Comparison of ENCODE assay signal across 32 cellular contexts in genomic region chr20:48321271-48321670, GRCh38.
"Had no signal": no experiment of that assay in that cellular context is flagged by ENCODE, and none has a peak within 500 bp of the region (broad histone marks: within the 10 kb centered on the region; RNA-seq: fewer than 3 reads in every experiment).

No MANE protein-coding gene starts in this region.

- H3K4me1 ChIP-seq: neural progenitor cell, parathyroid adenoma, psoas muscle, right lobe of liver, spleen, upper lobe of right lung, uterus had no signal

- H3K4me2 ChIP-seq: neural progenitor cell had no signal

- H3K79me2 ChIP-seq: parathyroid adenoma had no signal

- ATAC-seq: natural killer cell; psoas muscle; right cardiac atrium; right lobe of liver; stimulated activated memory B cell treated with anti-CD40 and anti-IgM and Interleukin-4, amounts not matched to agents 10 μg/mL and 1 μg/mL and 100 μg/mL, for 72 hours; stimulated activated naive CD8-positive, alpha-beta T cell treated with anti-CD3 and anti-CD28 coated beads, Interleukin-15, amount 100 ng/mL, for 72 hours; stimulated activated naive CD8-positive, alpha-beta T cell treated with anti-CD3 and anti-CD28 coated beads, Interleukin-15, Interleukin-2, amounts not matched to agents 100 U/mL and 50 U/mL, for 24 hours; upper lobe of right lung had no signal

- H3K9me3 Mint-ChIP-seq: natural killer cell; nephron; neural progenitor cell; stimulated activated memory B cell treated with anti-CD40 and anti-IgM and Interleukin-4, amounts not matched to agents 10 μg/mL and 1 μg/mL and 100 μg/mL, for 72 hours; stimulated activated naive CD8-positive, alpha-beta T cell treated with anti-CD3 and anti-CD28 coated beads, Interleukin-15, amount 100 ng/mL, for 72 hours; type B pancreatic cell had no signal

- H2AFZ ChIP-seq: neural progenitor cell, parathyroid adenoma had no signal

- H3K36me3 Mint-ChIP-seq: natural killer cell; neural progenitor cell; stimulated activated memory B cell treated with anti-CD40 and anti-IgM and Interleukin-4, amounts not matched to agents 10 μg/mL and 1 μg/mL and 100 μg/mL, for 72 hours; type B pancreatic cell had no signal

- H3K27me3 ChIP-seq: neural progenitor cell, ovary, right lobe of liver, sigmoid colon, testis, transverse colon, upper lobe of right lung, uterus had no signal

- H3K4me3 Mint-ChIP-seq: natural killer cell; nephron; neural progenitor cell; stimulated activated memory B cell treated with anti-CD40 and anti-IgM and Interleukin-4, amounts not matched to agents 10 μg/mL and 1 μg/mL and 100 μg/mL, for 72 hours; stimulated activated naive CD8-positive, alpha-beta T cell treated with anti-CD3 and anti-CD28 coated beads, Interleukin-15, amount 100 ng/mL, for 72 hours; type B pancreatic cell had no signal

- H3K27ac Mint-ChIP-seq: natural killer cell; nephron; neural progenitor cell; progenitor cell of endocrine pancreas; stimulated activated memory B cell treated with anti-CD40 and anti-IgM and Interleukin-4, amounts not matched to agents 10 μg/mL and 1 μg/mL and 100 μg/mL, for 72 hours; stimulated activated naive CD8-positive, alpha-beta T cell treated with anti-CD3 and anti-CD28 coated beads, Interleukin-15, amount 100 ng/mL, for 72 hours; type B pancreatic cell had no signal

- H3K4me1 Mint-ChIP-seq: natural killer cell; stimulated activated naive CD8-positive, alpha-beta T cell treated with anti-CD3 and anti-CD28 coated beads, Interleukin-15, amount 100 ng/mL, for 72 hours had no signal

- H3K4me3 ChIP-seq: neural progenitor cell, ovary, psoas muscle, right lobe of liver, sigmoid colon, skin epidermis, smooth muscle cell, spleen, suprapubic skin, testis, tibial artery, transverse colon, upper lobe of right lung, uterus had no signal

- H3K9ac ChIP-seq: neural progenitor cell, parathyroid adenoma had no signal

- DNase-seq: natural killer cell; occipital lobe; ovary; posterior cingulate gyrus; psoas muscle; right cardiac atrium; right lobe of liver; sigmoid colon; spleen; stimulated activated CD4-positive, alpha-beta T cell treated with anti-CD3 and anti-CD28 coated beads, Interleukin-12 subunit alpha, Interleukin-12 subunit beta, amount 100 ng/mL, for 4 hours; stimulated activated CD4-positive, alpha-beta T cell treated with anti-CD3 and anti-CD28 coated beads, Interleukin-1b, Interleukin-23, amount 100 ng/mL, for 48 hours; stimulated activated CD4-positive, alpha-beta T cell treated with anti-CD3 and anti-CD28 coated beads, Interleukin-4, amount 100 ng/mL, for 1 hour; stimulated activated CD4-positive, alpha-beta T cell treated with anti-CD3 and anti-CD28 coated beads, Interleukin-4, amount 100 ng/mL, for 4 hours; stimulated activated CD8-positive, alpha-beta memory T cell treated with anti-CD3 and anti-CD28 coated beads, Interleukin-4, amount 100 ng/mL, for 48 hours; stimulated activated naive CD4-positive, alpha-beta T cell; stimulated activated naive CD8-positive, alpha-beta T cell treated with anti-CD3 and anti-CD28 coated beads, Interleukin-15, amount 100 ng/mL, for 72 hours; stimulated activated naive CD8-positive, alpha-beta T cell treated with anti-CD3 and anti-CD28 coated beads, Interleukin-15, Interleukin-2, amounts not matched to agents 100 U/mL and 50 U/mL, for 24 hours; substantia nigra; testis; tibial artery; transverse colon; upper lobe of right lung; uterus had no signal

- H3K9me3 ChIP-seq: ovary, psoas muscle, right lobe of liver, sigmoid colon, spleen, suprapubic skin, testis, tibial artery, transverse colon, upper lobe of right lung, uterus had no signal

- H3K27ac ChIP-seq: neural progenitor cell, ovary, parathyroid adenoma, psoas muscle, right lobe of liver, sigmoid colon, skin epidermis, spleen, suprapubic skin, testis, tibial artery, transverse colon, upper lobe of right lung, uterus had no signal

- H3K36me3 ChIP-seq: neural progenitor cell, ovary, right lobe of liver, sigmoid colon, spleen, suprapubic skin, tibial artery, transverse colon, upper lobe of right lung, uterus had no signal
